ENCODE assay signal across 8 cellular contexts in genomic region chr10:110774069-110775021, GRCh38.
DNase-seq lines count a peak whose midpoint lies in the region; ATAC-seq and TF ChIP-seq lines count a peak whose summit lies in the region.

No MANE protein-coding gene starts in this region.

- no peak for TF ChIP-seq CTCF in activated B cell treated with CpG ODN at 0.5 μM for 24 hours (IDR thresholded peaks at IDR 0.05)
- no peak for TF ChIP-seq CTCF in foreskin fibroblast (IDR thresholded peaks at IDR 0.05; ENCODE audit: low read depth, low read length)

- peak overlapping the region; percentile 26 for H3K27ac Mint-ChIP-seq in activated B cell treated with CpG ODN at 0.5 μM for 24 hours

- H3K4me3 Mint-ChIP-seq in activated B cell treated with CpG ODN at 0.5 μM for 24 hours: no peak overlapping the region

- CTCF ChIA-PET in activated B cell treated with CpG ODN at 0.5 μM for 24 hours (lab: Charles Lee): interaction anchor here (1.2 kb wide), 1 partner anchor 28 kb away, joined by 3 read pairs; no protein-coding TSS in a partner anchor

- H3K9me3 Mint-ChIP-seq in activated B cell treated with CpG ODN at 0.5 μM for 24 hours: no peaks in the 10 kb centered on the region

- H3K36me3 Mint-ChIP-seq in activated B cell treated with CpG ODN at 0.5 μM for 24 hours (ENCODE audit: low read depth): no peaks in the 10 kb centered on the region

- peak; percentile 90 for ATAC-seq in GM19324 (IDR thresholded peaks at IDR 0.05; ENCODE audit: low FRiP score, unreplicated experiment)
- peak; percentile 98 for ATAC-seq in HG03196 (IDR thresholded peaks at IDR 0.05; ENCODE audit: unreplicated experiment)
- peak; percentile 84 for ATAC-seq in activated B cell treated with CpG ODN at 0.5 μM for 24 hours (ENCODE audit: low read depth)
- peak; percentile 96 for ATAC-seq in stimulated activated naive CD8-positive, alpha-beta T cell treated with anti-CD3 and anti-CD28 coated beads, Interleukin-15, Interleukin-2, amounts not matched to agents 100 U/mL and 50 U/mL, for 24 hours

- intact Hi-C loops in activated B cell treated with CpG ODN at 0.5 μM for 24 hours (cut with micrococcal nuclease): no loop called here

- peaks cover 11% of the 10 kb centered on the region for H3K4me1 Mint-ChIP-seq in activated B cell treated with CpG ODN at 0.5 μM for 24 hours

- peaks cover 2% of the 10 kb centered on the region for H3K27me3 Mint-ChIP-seq in activated B cell treated with CpG ODN at 0.5 μM for 24 hours

- H3K4me3 ChIP-seq in foreskin fibroblast (ENCODE audit: low read depth in 1 of 2, low read length in 2 of 2): no peak overlapping the region

- POLR2A ChIA-PET in activated B cell treated with CpG ODN at 0.5 μM for 24 hours (lab: Charles Lee): interaction anchor here (0.5 to 1.8 kb wide), 3 partner anchors 63 to 97 kb away, joined by 3 to 6 read pairs (median 5); partner anchors contain the start of gene PDCD4

- peak; percentile 72 for DNase-seq in AG08396 (ENCODE audit: low spot score)
- no peak for DNase-seq in activated B cell treated with CpG ODN at 0.5 μM for 24 hours
- DNase-seq in foreskin fibroblast: peak; percentile 40 to 76
- DNase-seq in stimulated activated naive CD8-positive, alpha-beta T cell treated with anti-CD3 and anti-CD28 coated beads, Interleukin-15, Interleukin-2, amounts not matched to agents 100 U/mL and 50 U/mL, for 24 hours: peak; percentile 47
- no peak for DNase-seq in D341Med (ENCODE audit: low spot score)
- no peak for DNase-seq in NCI-H1694 (lab: John Stamatoyannopoulos, UW)

Comparison
In these comparisons a context has a peak if more than half of its experiments do, and no peak if none do; other contexts are left out.
1. DNase-seq: peak in AG08396 (single experiment), foreskin fibroblast (2 of 2) and stimulated activated naive CD8-positive, alpha-beta T cell treated with anti-CD3 and anti-CD28 coated beads, Interleukin-15, Interleukin-2, amounts not matched to agents 100 U/mL and 50 U/mL, for 24 hours (single experiment); none in activated B cell treated with CpG ODN at 0.5 μM for 24 hours (single experiment), D341Med (single experiment) and NCI-H1694 (single experiment).
2. Peak in every context shown above with its lines, with median percentiles within 50 percentile points of each other: ATAC-seq.